Comparison of ENCODE assay signal across 8 cellular contexts in genomic region chr15:28106294-28107110, GRCh38. TPM values are rescaled to one million over a fixed set of nuclear protein-coding genes. Genes with fewer than 3 reads are reported as not detected.
DNase-seq lines count a peak whose midpoint lies in the region; ATAC-seq, FAIRE-seq and TF ChIP-seq lines count a peak whose summit lies in the region.

No MANE protein-coding gene starts in this region.

- CTCF ChIA-PET in H1 (lab: Charles Lee; ENCODE audit: partially characterized antibody): interaction anchor here (1.8 to 3.2 kb wide), 3 partner anchors 8 to 20 kb away, joined by 6 to 14 read pairs (median 9); partner anchors contain the start of gene OCA2
- CTCF ChIA-PET in OCI-LY7 (lab: Charles Lee; ENCODE audit: unreplicated experiment): interaction anchor here (0.5 kb wide), 1 partner anchor 11 kb away, joined by 3 read pairs; no protein-coding TSS in a partner anchor

- no peak overlapping the region for H4K5ac ChIP-seq in H1 (ENCODE audit: insufficient read length, low read depth, low read length)

- TF ChIP-seq CTCF in Peyer's patch (IDR thresholded peaks at IDR 0.05): no peak
- no peak for TF ChIP-seq CTCF in H1 (IDR thresholded peaks at IDR 0.05; ENCODE audit: control extremely low read depth in 1 of 3, insufficient read depth in 1 of 3, low read depth in 1 of 3, low read length in 3 of 3)
- TF ChIP-seq CTCF in OCI-LY7 (conservative IDR thresholded peaks at IDR 0.05; ENCODE audit: low read length): no peak

- H3K27me3 ChIP-seq in CD4-positive, CD25-positive, alpha-beta regulatory T cell (ENCODE audit: control insufficient read depth, insufficient read depth, low read length): peaks cover 4% of the 10 kb centered on the region
- H3K27me3 ChIP-seq in Peyer's patch: peaks cover 0 to 4% of the 10 kb centered on the region in 2 donors
- peaks cover 9 to 37% (median 27%) of the 10 kb centered on the region in 4 experiments; a peak in 6 of 7 replicates for H3K27me3 ChIP-seq in H1 (replicated peaks in 1 of 4; ENCODE audit: control insufficient read depth in 3 of 4, extremely low read depth in 1 of 4, insufficient read depth in 3 of 4, low read length in 3 of 4)
- H3K27me3 ChIP-seq in mononuclear cell (ENCODE audit: insufficient read depth, low read length): peaks cover 24% of the 10 kb centered on the region

- H4K91ac ChIP-seq in H1 (replicated peaks; ENCODE audit: insufficient read length, low read length): no peak overlapping the region

- H3K18ac ChIP-seq in H1 (ENCODE audit: extremely low read depth, low read length): no peak overlapping the region; the same call in none of the 2 replicates

- H4K20me1 ChIP-seq in H1 (replicated peaks in 1 of 2; ENCODE audit: control insufficient read depth in 1 of 2, insufficient read depth in 2 of 2, low read length in 2 of 2) (peaks cover 0 to 16% of the 10 kb centered on the region in 2 experiments), OCI-LY7 (ENCODE audit: insufficient read depth, low read length) (no peaks in the 10 kb centered on the region)

- peak; percentile 20 to 21 for ATAC-seq in CD4-positive, CD25-positive, alpha-beta regulatory T cell (ENCODE audit: low read depth in 2 of 2)

- H3K27ac ChIP-seq in CD4-positive, CD25-positive, alpha-beta regulatory T cell (ENCODE audit: insufficient read depth, low read length, poor library complexity, severe bottlenecking): no peak overlapping the region
- H3K27ac ChIP-seq in Peyer's patch: peak overlapping the region in 1 of 4 donors; percentile 31
- H3K27ac ChIP-seq in H1 (ENCODE audit: low read depth, low read length): no peak overlapping the region
- no peak overlapping the region for H3K27ac ChIP-seq in OCI-LY7 (ENCODE audit: low read depth, low read length, poor library complexity, severe bottlenecking)

- H3K23me2 ChIP-seq in H1 (ENCODE audit: low read depth, low read length): peaks cover 29% of the 10 kb centered on the region; the same call in 1 of the 2 replicates

- no peak overlapping the region for H2AFZ ChIP-seq in H1 (ENCODE audit: low read length)
- no peak overlapping the region for H2AFZ ChIP-seq in OCI-LY7 (ENCODE audit: low read length)

- no peak overlapping the region for H3K23ac ChIP-seq in H1 (ENCODE audit: insufficient read length)

- peaks cover 20% of the 10 kb centered on the region for H3K4me1 ChIP-seq in CD4-positive, CD25-positive, alpha-beta regulatory T cell (ENCODE audit: control insufficient read depth, insufficient read depth, low read length, poor library complexity, severe bottlenecking)
- peaks cover 0 to 13% (median 7%) of the 10 kb centered on the region in 4 donors for H3K4me1 ChIP-seq in Peyer's patch
- peaks cover 0 to 7% (median 2%) of the 10 kb centered on the region in 4 experiments; a peak in 3 of 7 replicates for H3K4me1 ChIP-seq in H1 (replicated peaks in 1 of 4; ENCODE audit: control insufficient read depth in 3 of 4, insufficient read depth in 4 of 4, low read length in 3 of 4)
- H3K4me1 ChIP-seq in mononuclear cell (ENCODE audit: insufficient read depth, low read length): peaks cover 17% of the 10 kb centered on the region
- no peaks in the 10 kb centered on the region for H3K4me1 ChIP-seq in OCI-LY7 (ENCODE audit: insufficient read depth, low read length, poor library complexity, severe bottlenecking)

- H3K9me2 ChIP-seq in OCI-LY7 (ENCODE audit: insufficient read depth, low read length): no peaks in the 10 kb centered on the region

- intact Hi-C loops in OCI-LY7 (cut with micrococcal nuclease; ENCODE audit: unreplicated experiment): no loop called here

- FAIRE-seq in H1 (lab: Jason Lieb, UNC): no peak

- H3K27ac Mint-ChIP-seq in CD4-positive, CD25-positive, alpha-beta regulatory T cell: no peak overlapping the region

- TF ChIP-seq RAD21 in H1 (IDR thresholded peaks at IDR 0.05 in 1 of 2, conservative IDR thresholded peaks at IDR 0.05 in 1 of 2; ENCODE audit: low read depth in 2 of 2, low read length in 2 of 2): no peak

- no peak overlapping the region for H3K9ac ChIP-seq in H1 (replicated peaks in 1 of 4; ENCODE audit: extremely low read depth in 1 of 4, low read depth in 3 of 4, low read length in 3 of 4)

- peak overlapping the region in 2 of 4 donors; percentile 66 to 88 for H3K4me3 Mint-ChIP-seq in CD4-positive, CD25-positive, alpha-beta regulatory T cell

- 16% methylated on average over 66 of the region's 81 CpGs; no CpG with 5 or more reads in 1 of the 2 experiments for WGBS in H1 (ENCODE audit: extremely low coverage in 1 of 2, insufficient coverage in 1 of 2, insufficient read length in 1 of 2, insufficient replicate concordance in 2 of 2, low coverage in 1 of 2, low lambda C conversion rate in 2 of 2, missing lambda C conversion rate in 1 of 2), 2 experiments

- BruUV-seq in OCI-LY7 (replicated peaks; lab: Mats Ljungman, UMichigan): no TSS peak

- peaks cover 0 to 4% (median 0%) of the 10 kb centered on the region in 7 donors for H3K9me3 Mint-ChIP-seq in CD4-positive, CD25-positive, alpha-beta regulatory T cell

- no peak overlapping the region for H3K4me3 ChIP-seq in CD4-positive, CD25-positive, alpha-beta regulatory T cell (ENCODE audit: low read depth, low read length)
- H3K4me3 ChIP-seq in Peyer's patch: peak overlapping the region; percentile 32 to 53 (median 50)
- H3K4me3 ChIP-seq in H1 (ENCODE audit: extremely low read depth in 1 of 4, insufficient read depth in 2 of 4, low read depth in 3 of 4, low read length in 4 of 4): peak overlapping the region; percentile 56 to 72 (median 59)
- peak overlapping the region; percentile 19 for H3K4me3 ChIP-seq in mononuclear cell (ENCODE audit: low read length)
- no peak overlapping the region for H3K4me3 ChIP-seq in OCI-LY7 (ENCODE audit: low read depth, low read length, poor library complexity, severe bottlenecking)

- no peak overlapping the region for H3K56ac ChIP-seq in H1 (replicated peaks; ENCODE audit: insufficient read length, low read depth, low read length)

- no peaks in the 10 kb centered on the region for H3K9me3 ChIP-seq in CD4-positive, CD25-positive, alpha-beta regulatory T cell (ENCODE audit: control insufficient read depth in 2 of 2, low read length in 2 of 2)
- H3K9me3 ChIP-seq in Peyer's patch: no peaks in the 10 kb centered on the region
- H3K9me3 ChIP-seq in H1 (ENCODE audit: insufficient read depth in 2 of 2, low read depth in 1 of 2, low read length in 1 of 2): no peaks in the 10 kb centered on the region; a peak in 1 of 4 replicates
- no peaks in the 10 kb centered on the region for H3K9me3 ChIP-seq in mononuclear cell (ENCODE audit: low read depth, low read length)
- no peaks in the 10 kb centered on the region for H3K9me3 ChIP-seq in OCI-LY7 (ENCODE audit: low read length)

- H3K36me3 Mint-ChIP-seq in CD4-positive, CD25-positive, alpha-beta regulatory T cell: peaks cover 7% of the 10 kb centered on the region

- H2AK5ac ChIP-seq in H1 (ENCODE audit: low read depth, low read length): no peak overlapping the region

- H3K4ac ChIP-seq in H1 (replicated peaks; ENCODE audit: insufficient read length, low read depth, low read length): no peak overlapping the region

- DNase-seq in CD4-positive, CD25-positive, alpha-beta regulatory T cell: peak in 2 of 3 donors; percentile 30 to 31
- DNase-seq in Peyer's patch: no peak
- DNase-seq in H1 (ENCODE audit: low read depth in 1 of 2, low spot score in 2 of 2): no peak
- DNase-seq in OCI-M1 (lab: John Stamatoyannopoulos, UW): no peak
- DNase-seq in midbrain (lab: John Stamatoyannopoulos, UW): no peak
- no peak for DNase-seq in OCI-LY7 (ENCODE audit: low spot score)
- no peak for DNase-seq in kidney glomerular epithelial cell (lab: John Stamatoyannopoulos, UW)

- H2BK15ac ChIP-seq in H1 (ENCODE audit: low read length): no peak overlapping the region

- POLR2A ChIA-PET in H1 (lab: Charles Lee; ENCODE audit: partially characterized antibody): interaction anchor here (2.1 kb wide), 1 partner anchor 11 kb away, joined by 7 read pairs; no protein-coding TSS in a partner anchor
- POLR2A ChIA-PET in OCI-LY7 (lab: Charles Lee): no interaction called here

- H2BK12ac ChIP-seq in H1 (ENCODE audit: low read depth, low read length): 0 out of 2 replicates have a peak overlapping the region, but pooled peaks have one; percentile 7

- H4K8ac ChIP-seq in H1 (ENCODE audit: extremely low read depth, insufficient read depth, low read length): no peak overlapping the region; the same call in 1 of the 2 replicates

- H3K4me1 Mint-ChIP-seq in CD4-positive, CD25-positive, alpha-beta regulatory T cell: peaks cover 0 to 19% (median 7%) of the 10 kb centered on the region in 4 donors

- H3K36me3 ChIP-seq in CD4-positive, CD25-positive, alpha-beta regulatory T cell (ENCODE audit: control insufficient read depth, insufficient read depth, low read length): peaks cover 2% of the 10 kb centered on the region
- peaks cover 0 to 3% (median 0%) of the 10 kb centered on the region in 3 donors for H3K36me3 ChIP-seq in Peyer's patch
- peaks cover 1 to 7% (median 4%) of the 10 kb centered on the region in 4 experiments; a peak in 6 of 8 replicates for H3K36me3 ChIP-seq in H1 (ENCODE audit: control insufficient read depth in 2 of 4, insufficient read depth in 4 of 4, low read length in 3 of 4)
- peaks cover 8% of the 10 kb centered on the region for H3K36me3 ChIP-seq in OCI-LY7 (ENCODE audit: insufficient read depth, low read length)

- no peak overlapping the region for H2BK5ac ChIP-seq in H1 (ENCODE audit: low read depth, low read length)

- TF ChIP-seq POLR2A in Peyer's patch (IDR thresholded peaks at IDR 0.05): no peak
- no peak for TF ChIP-seq POLR2A in H1 (IDR thresholded peaks at IDR 0.05; ENCODE audit: control extremely low read depth in 1 of 2, low read depth in 2 of 2, low read length in 2 of 2)

- no peaks in the 10 kb centered on the region; the same call in 1 of the 2 replicates for H3K79me1 ChIP-seq in H1 (ENCODE audit: low read depth, low read length)

- H2BK20ac ChIP-seq in H1 (ENCODE audit: low read length): no peak overlapping the region

- TF ChIP-seq EP300 in H1 (IDR thresholded peaks at IDR 0.05; ENCODE audit: borderline replicate concordance in 1 of 2, low read depth in 2 of 2, low read length in 2 of 2): no peak

- H3K4me2 ChIP-seq in H1 (ENCODE audit: insufficient read depth in 1 of 2, low read depth in 2 of 2, low read length in 2 of 2) (peak overlapping the region; percentile 81 to 96), OCI-LY7 (ENCODE audit: low read length) (no peak overlapping the region)

- no peak overlapping the region for H2BK120ac ChIP-seq in H1 (replicated peaks; ENCODE audit: low read depth, low read length)

- H3K79me2 ChIP-seq in H1 (ENCODE audit: control insufficient read depth in 1 of 2, insufficient read depth in 2 of 2, low read length in 2 of 2): no peaks in the 10 kb centered on the region
- H3K79me2 ChIP-seq in OCI-LY7 (ENCODE audit: insufficient read depth, low read depth, low read length): no peaks in the 10 kb centered on the region

- H3K14ac ChIP-seq in H1 (ENCODE audit: insufficient read length): no peak overlapping the region

- H3K27me3 Mint-ChIP-seq in CD4-positive, CD25-positive, alpha-beta regulatory T cell: peaks cover 23% of the 10 kb centered on the region

RNA-seq across cellular contexts. Expression of gene OCA2, which starts 7.4 kb away (rescaled TPM):
- total RNA-seq in CD4-positive, CD25-positive, alpha-beta regulatory T cell: not detected
- not detected for polyA plus RNA-seq in CD4-positive, CD25-positive, alpha-beta regulatory T cell
- total RNA-seq in Peyer's patch (1 to 10 TPM in 2 of 4 donors, not detected in 2; 1.4 to 3.0 TPM), mononuclear cell (0.10 TPM), OCI-LY7 (2022) (not detected in 2 replicates)
- total RNA-seq in H1 (2021; fragmentation: NEBNext Ultra II Directional; extraction: Animal tissue kit (Norgen Biotek cat#: 25700)): 0.20 and 0.57 TPM in 2 replicates
- polyA plus RNA-seq in H1 (2011; rRNA removed): 0.20 and 0.36 TPM in 2 replicates
- polyA plus RNA-seq in H1 (2011; cell fraction: cytosol; rRNA removed): 0.26 TPM
- 0.40 TPM for polyA plus RNA-seq in H1 (2011; cell fraction: nucleus; rRNA removed)
- polyA plus RNA-seq in H1 (2012, experiment 1 of 2): 0.12 to 0.29 TPM (median 0.23 TPM) in 4 replicates
- polyA plus RNA-seq in H1 (2012, experiment 2 of 2): 0.09 TPM
- 0.30 TPM for polyA plus RNA-seq in H1 (2013, experiment 1 of 2)
- polyA plus RNA-seq in H1 (2013, experiment 2 of 2): 0.33 TPM
- 0.17 and 0.28 TPM in 2 replicates for polyA minus RNA-seq in H1 (2011; rRNA and poly(A)+ RNA removed)
- not detected for polyA minus RNA-seq in H1 (2011; cell fraction: cytosol; rRNA and poly(A)+ RNA removed)
- polyA minus RNA-seq in H1 (2011; cell fraction: nucleus; rRNA and poly(A)+ RNA removed): 1.00 TPM
- not detected in 2 replicates for total RNA-seq in OCI-LY7 (2014; rRNA removed; shearing (Covaris generic))

Comparison
In these comparisons a context has a peak if more than half of its experiments do, and no peak if none do; other contexts are left out.
1. DNase-seq: peak in CD4-positive, CD25-positive, alpha-beta regulatory T cell (2 of 3); none in Peyer's patch (0 of 3), H1 (0 of 2), OCI-M1 (single experiment), midbrain (single experiment), OCI-LY7 (single experiment) and kidney glomerular epithelial cell (single experiment).
2. H3K4me3 ChIP-seq: peak in Peyer's patch (4 of 4), H1 (4 of 4) and mononuclear cell (single experiment); none in CD4-positive, CD25-positive, alpha-beta regulatory T cell (single experiment) and OCI-LY7 (single experiment).